10 cellular contexts compared by ENCODE assay signal in the genomic region with DNA sequence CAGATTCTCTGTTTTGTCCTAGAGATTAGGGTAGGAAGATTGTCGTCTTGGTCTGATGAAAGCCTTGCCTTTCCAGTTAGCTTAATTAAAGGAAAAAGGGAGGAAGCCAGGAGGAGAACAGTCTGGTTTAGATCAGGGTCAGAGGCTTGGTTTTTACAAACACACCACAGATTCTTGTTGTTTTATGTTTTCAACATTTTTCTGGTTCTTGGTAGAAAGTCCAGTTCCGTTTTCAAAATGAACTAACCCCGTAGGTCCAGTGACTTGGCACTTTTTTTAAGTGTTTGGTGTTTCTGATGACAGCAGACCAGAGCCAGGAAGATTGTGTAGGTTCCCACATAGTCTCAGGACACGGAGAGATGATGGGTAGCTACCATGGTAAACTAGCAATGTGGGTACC.
A peak's percentile ranks its signal among the peaks of the same experiment; 100 is the strongest.
DNase-seq lines count a peak whose midpoint lies in the region; ATAC-seq and TF ChIP-seq lines count a peak whose summit lies in the region.
"Had no signal": no experiment of that assay in that cellular context is flagged by ENCODE, and none has a peak within 500 bp of the region (broad histone marks: within the 10 kb centered on the region; RNA-seq: fewer than 3 reads in every experiment).

No MANE protein-coding gene starts in this region.

- H3K27ac Mint-ChIP-seq in natural killer cell, result no peak overlapping the region
- no peak overlapping the region for H3K27ac Mint-ChIP-seq in WTC11

- H3K36me3 ChIP-seq in colonic mucosa, result no peaks in the 10 kb centered on the region

- H3K4me3 Mint-ChIP-seq in natural killer cell (no peak overlapping the region), WTC11 (no peak overlapping the region)

- peak; percentile 18 for ATAC-seq in GM18861 (IDR thresholded peaks at IDR 0.05; ENCODE audit: unreplicated experiment)
- ATAC-seq in GM21717 (IDR thresholded peaks at IDR 0.05; ENCODE audit: unreplicated experiment), result peak; percentile 20
- peak in 2 of 3 donors; percentile 36 to 50 for ATAC-seq in natural killer cell
- no peak for ATAC-seq in WTC11

- peak; percentile 77 for DNase-seq in NOMO-1 treated with DMSO at 0.1 percent for 48 hours (lab: John Stamatoyannopoulos, UW; ENCODE audit: unreplicated experiment)
- no peak for DNase-seq in natural killer cell
- DNase-seq in colonic mucosa, result no peak
- DNase-seq in posterior vena cava (ENCODE audit: low spot score), result no peak
- no peak for DNase-seq in WTC11 (ENCODE audit: low spot score)
- no peak for DNase-seq in central memory CD4-positive, alpha-beta T cell
- DNase-seq: activated CD4-positive, alpha-beta T cell treated with anti-CD3 and anti-CD28 coated beads for 4 hours; NCI-H345 had no signal

- H3K4me1 Mint-ChIP-seq in natural killer cell (peaks cover 22 to 29% of the 10 kb centered on the region in 2 donors), WTC11 (peaks cover 11% of the 10 kb centered on the region)

- peaks cover 0 to 7% of the 10 kb centered on the region in 2 donors for H3K27me3 Mint-ChIP-seq in natural killer cell (ENCODE audit: low read depth in 2 of 2)
- H3K27me3 Mint-ChIP-seq in WTC11 (ENCODE audit: low read depth), result no peaks in the 10 kb centered on the region; the same call in 1 of the 2 replicates

- H3K36me3 Mint-ChIP-seq in natural killer cell, result no peaks in the 10 kb centered on the region
- H3K36me3 Mint-ChIP-seq in WTC11, result peaks cover 19% of the 10 kb centered on the region

- H3K9me3 Mint-ChIP-seq in natural killer cell (no peaks in the 10 kb centered on the region), WTC11 (peaks cover 28% of the 10 kb centered on the region)

- no peak overlapping the region for H3K27ac ChIP-seq in colonic mucosa

- TF ChIP-seq CTCF in natural killer cell (IDR thresholded peaks at IDR 0.05) (no peak), colonic mucosa (IDR thresholded peaks at IDR 0.05) (no peak), WTC11 (IDR thresholded peaks at IDR 0.05) (no peak)

- no peak overlapping the region for H3K9ac ChIP-seq in colonic mucosa (ENCODE audit: low read depth in 2 of 2, low read length in 2 of 2)

- POLR2A ChIA-PET in WTC11 (lab: Charles Lee), result no interaction called here

- no peaks in the 10 kb centered on the region for H3K4me1 ChIP-seq in colonic mucosa

- CTCF ChIA-PET in WTC11 (lab: Charles Lee), result interaction anchor here (0.6 to 2.1 kb wide), 2 partner anchors 22 to 159 kb away, joined by 3 to 10 read pairs; no protein-coding TSS in a partner anchor

- H3K9me3 ChIP-seq in colonic mucosa, result no peaks in the 10 kb centered on the region

- H3K4me3 ChIP-seq in colonic mucosa, result no peak overlapping the region

- no peaks in the 10 kb centered on the region for H3K27me3 ChIP-seq in colonic mucosa

- intact Hi-C loops in natural killer cell (cut with micrococcal nuclease), result no loop called here
- intact Hi-C loops in colonic mucosa (cut with DNase I), result no loop called here
- intact Hi-C loops in posterior vena cava (cut with DNase I), result no loop called here

TF ChIP-seq in WTC11, 78 proteins besides CTCF, POLR2A, EP300 and RAD21:
- TF ChIP-seq ZNF138 (CRISPR knock-in tag; conservative IDR thresholded peaks at IDR 0.05), result no peak
TF ChIP-seq in WTC11: peak in this region for 0.
